ENCODE assay signal across 12 cellular contexts in genomic region chr15:78977591-78978347, GRCh38. TPM values are rescaled to one million over a fixed set of nuclear protein-coding genes. Genes with fewer than 3 reads are reported as not detected.
DNase-seq lines count a peak whose midpoint lies in the region; ATAC-seq, FAIRE-seq and TF ChIP-seq lines count a peak whose summit lies in the region.
"Had no signal": no experiment of that assay in that cellular context is flagged by ENCODE, and none has a peak within 500 bp of the region (broad histone marks: within the 10 kb centered on the region; RNA-seq: fewer than 3 reads in every experiment).

No MANE protein-coding gene starts in this region.

- peaks cover 9% of the 10 kb centered on the region for H3K4me1 Mint-ChIP-seq in activated naive CD4-positive, alpha-beta T cell treated with anti-CD3 and anti-CD28 coated beads, Interleukin-2, amount 10 ng/mL, durations not matched to agents 7 days and 5 days

- no peaks in the 10 kb centered on the region for H3K36me3 Mint-ChIP-seq in activated naive CD4-positive, alpha-beta T cell treated with anti-CD3 and anti-CD28 coated beads, Interleukin-2, amount 10 ng/mL, durations not matched to agents 7 days and 5 days

- TF ChIP-seq POLR2A in GM12891 (IDR thresholded peaks at IDR 0.05; ENCODE audit: low read depth, low read length), result no peak

- H3K9me3 Mint-ChIP-seq in activated naive CD4-positive, alpha-beta T cell treated with anti-CD3 and anti-CD28 coated beads, Interleukin-2, amount 10 ng/mL, durations not matched to agents 7 days and 5 days, result no peaks in the 10 kb centered on the region
- H3K9me3 Mint-ChIP-seq: nephron had no signal

- no peak overlapping the region for H3K27ac Mint-ChIP-seq in activated naive CD4-positive, alpha-beta T cell treated with anti-CD3 and anti-CD28 coated beads, Interleukin-2, amount 10 ng/mL, durations not matched to agents 7 days and 5 days

- CTCF ChIA-PET in activated naive CD4-positive, alpha-beta T cell treated with anti-CD3 and anti-CD28 coated beads, Interleukin-2, amount 10 ng/mL, durations not matched to agents 7 days and 5 days (lab: Charles Lee), result interaction anchor here (1.3 to 4.0 kb wide), 3 partner anchors 17 to 68 kb away, joined by 3 to 36 read pairs (median 9); no protein-coding TSS in a partner anchor

- H3K27me3 Mint-ChIP-seq in activated naive CD4-positive, alpha-beta T cell treated with anti-CD3 and anti-CD28 coated beads, Interleukin-2, amount 10 ng/mL, durations not matched to agents 7 days and 5 days, result peaks cover 38% of the 10 kb centered on the region

- no peak overlapping the region for H3K4me3 Mint-ChIP-seq in activated naive CD4-positive, alpha-beta T cell treated with anti-CD3 and anti-CD28 coated beads, Interleukin-2, amount 10 ng/mL, durations not matched to agents 7 days and 5 days
- H3K4me3 Mint-ChIP-seq: nephron had no signal

- ATAC-seq in GM21360 (IDR thresholded peaks at IDR 0.05; ENCODE audit: unreplicated experiment) (peak; percentile 24), HG03039 (IDR thresholded peaks at IDR 0.05; ENCODE audit: unreplicated experiment) (peak; percentile 14)

- DNase-seq in GM12891 (ENCODE audit: insufficient read length, low spot score), result no peak
- peak; percentile 62 for DNase-seq in OCI-M1 (lab: John Stamatoyannopoulos, UW)
- no peak for DNase-seq in KG1 (lab: John Stamatoyannopoulos, UW)
- no peak for DNase-seq in MV-4-11 (lab: John Stamatoyannopoulos, UW)
- no peak for DNase-seq in NCI-H345 (lab: John Stamatoyannopoulos, UW)
- DNase-seq in activated naive CD4-positive, alpha-beta T cell treated with anti-CD3 and anti-CD28 coated beads, Interleukin-2, amount 10 ng/mL, durations not matched to agents 7 days and 5 days, result no peak
- DNase-seq: activated CD4-positive, alpha-beta T cell treated with anti-CD3 and anti-CD28 coated beads for 4 hours; adrenal gland; SHP77 had no signal

- FAIRE-seq in GM12891 (lab: Jason Lieb, UNC), result no peak

TF ChIP-seq in GM12891, 5 proteins besides CTCF, POLR2A, EP300 and RAD21:
- TF ChIP-seq POU2F2 (IDR thresholded peaks at IDR 0.05; ENCODE audit: low read depth, low read length) (peak; percentile 11; the same call in 1 of the 2 replicates), SPI1 (IDR thresholded peaks at IDR 0.05; ENCODE audit: low read depth, low read length) (no peak), TAF1 (IDR thresholded peaks at IDR 0.05; ENCODE audit: low read depth, low read length) (no peak)

RNA-seq across cellular contexts. Expression of gene CTSH, which starts 32.9 kb away (rescaled TPM):
- 464 TPM for polyA plus RNA-seq in GM12891 (2012; ENCODE audit: low read depth, missing spikeins)
